24 cellular contexts compared by ENCODE assay signal in the genomic region with DNA sequence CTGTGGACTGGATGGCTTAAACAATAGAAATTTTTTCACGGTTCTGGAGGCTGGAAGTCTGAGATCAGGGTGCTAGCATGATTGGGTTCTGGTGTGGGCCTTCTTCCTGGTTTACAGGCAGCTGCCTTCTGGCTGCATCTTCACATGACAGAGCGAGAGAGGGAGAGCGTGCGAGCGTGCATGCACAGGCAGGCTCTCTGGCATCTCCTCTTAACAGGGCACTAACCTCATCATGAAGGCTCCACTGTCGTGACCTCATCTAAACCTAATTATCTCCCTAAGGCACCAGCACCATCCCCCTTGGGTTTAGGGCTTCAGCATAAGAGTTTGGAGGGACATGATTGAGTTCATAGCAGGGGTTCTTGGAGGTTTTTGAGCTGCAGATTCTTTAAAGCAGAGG.
DNase-seq lines count a peak whose midpoint lies in the region; ATAC-seq and TF ChIP-seq lines count a peak whose summit lies in the region.
"Had no signal": no experiment of that assay in that cellular context is flagged by ENCODE, and none has a peak within 500 bp of the region (broad histone marks: within the 10 kb centered on the region; RNA-seq: fewer than 3 reads in every experiment).

No MANE protein-coding gene starts in this region.

- no peaks in the 10 kb centered on the region for H3K36me3 Mint-ChIP-seq in nephron (ENCODE audit: low read depth)
- H3K36me3 Mint-ChIP-seq: activated naive CD4-positive, alpha-beta T cell treated with anti-CD3 and anti-CD28 coated beads, Interleukin-2, amount 10 ng/mL, durations not matched to agents 7 days and 5 days; stimulated activated naive B cell treated with anti-CD40 and anti-IgM and Interleukin-4, amounts not matched to agents 10 μg/mL and 1 μg/mL and 100 μg/mL, for 72 hours had no signal

- WGBS in SK-N-SH (ENCODE audit: low lambda C conversion rate), result 89% methylated on average over 6 of the region's 6 CpGs

- no peaks in the 10 kb centered on the region for H3K36me3 ChIP-seq in SK-N-SH (replicated peaks in 1 of 2; ENCODE audit: control insufficient read depth in 1 of 2, insufficient read depth in 2 of 2, low read length in 1 of 2)
- no peaks in the 10 kb centered on the region for H3K36me3 ChIP-seq in tibial artery
- H3K36me3 ChIP-seq: neutrophil, SJSA1, upper lobe of left lung had no signal

- H3K27ac Mint-ChIP-seq in nephron, result peak overlapping the region; percentile 77 to 87 (median 78)
- H3K27ac Mint-ChIP-seq: activated CD8-positive, alpha-beta T cell treated with anti-CD3 and anti-CD28 coated beads, Interleukin-2, amount 10 ng/mL, durations not matched to agents 7 days and 5 days; activated naive CD4-positive, alpha-beta T cell treated with anti-CD3 and anti-CD28 coated beads, Interleukin-2, amount 10 ng/mL, durations not matched to agents 7 days and 5 days; dendritic cell treated with granulocyte-macrophage colony-stimulating factor and Interleukin-4, amounts not matched to agents 40 ng/mL and 50 ng/mL, for 4 days; stimulated activated naive B cell treated with anti-CD40 and anti-IgM and Interleukin-4, amounts not matched to agents 10 μg/mL and 1 μg/mL and 100 μg/mL, for 72 hours; T-helper 2 cell treated with Interferon-gamma antibody and Interleukin-4, amounts not matched to agents 5 μg/mL and 100 μg/mL, for 36 hours had no signal

- TF ChIP-seq CTCF in SK-N-SH (IDR thresholded peaks at IDR 0.05) (no peak), dorsolateral prefrontal cortex (IDR thresholded peaks at IDR 0.05 in 54 of 56, conservative IDR thresholded peaks at IDR 0.05 in 2 of 56; ENCODE audit: low read depth in 1 of 56, partially characterized antibody in 56 of 56) (no peak), nephron (IDR thresholded peaks at IDR 0.05; ENCODE audit: unreplicated experiment in 3 of 3) (no peak), tibial artery (IDR thresholded peaks at IDR 0.05) (no peak)

- intact Hi-C loops in dorsolateral prefrontal cortex (cut with DNase I), result loop anchor here in 1 of 2 donors (10.0 kb wide), 1 partner anchor 62 kb away; a partner anchor contains a TSS
- intact Hi-C loops in tibial artery (cut with DNase I; ENCODE audit: low total_unique reads), result no loop called here

- H3K27me3 Mint-ChIP-seq in nephron (ENCODE audit: low read depth), result no peaks in the 10 kb centered on the region
- H3K27me3 Mint-ChIP-seq: activated naive CD4-positive, alpha-beta T cell treated with anti-CD3 and anti-CD28 coated beads, Interleukin-2, amount 10 ng/mL, durations not matched to agents 7 days and 5 days; dendritic cell treated with granulocyte-macrophage colony-stimulating factor and Interleukin-4, amounts not matched to agents 40 ng/mL and 50 ng/mL, for 4 days; stimulated activated naive B cell treated with anti-CD40 and anti-IgM and Interleukin-4, amounts not matched to agents 10 μg/mL and 1 μg/mL and 100 μg/mL, for 72 hours had no signal

- H3K27me3 ChIP-seq in SK-N-SH (ENCODE audit: insufficient read depth) (no peaks in the 10 kb centered on the region), dorsolateral prefrontal cortex (no peaks in the 10 kb centered on the region), tibial artery (no peaks in the 10 kb centered on the region)
- H3K27me3 ChIP-seq: neutrophil, SJSA1, upper lobe of left lung had no signal

- H4K20me1 ChIP-seq in SK-N-SH (ENCODE audit: insufficient read depth), result no peaks in the 10 kb centered on the region

- TF ChIP-seq EP300 in SK-N-SH (IDR thresholded peaks at IDR 0.05; ENCODE audit: borderline replicate concordance in 1 of 2, low read depth in 1 of 2, low read length in 1 of 2), result no peak

- no peak overlapping the region for H3K4me2 ChIP-seq in SK-N-SH

- DNase-seq in SK-N-SH (peak; percentile 25), dorsolateral prefrontal cortex (no peak), tibial artery (no peak)
- no peak for DNase-seq in activated CD4-positive, alpha-beta T cell treated with anti-CD3 and anti-CD28 coated beads for 1 hour
- DNase-seq: 8988T; activated CD8-positive, alpha-beta T cell treated with anti-CD3 and anti-CD28 coated beads, Interleukin-2, amount 10 ng/mL, durations not matched to agents 7 days and 5 days; activated naive CD4-positive, alpha-beta T cell treated with anti-CD3 and anti-CD28 coated beads, Interleukin-2, amount 10 ng/mL, durations not matched to agents 7 days and 5 days; activated T-cell treated with anti-CD3 and anti-CD28 coated beads, Interleukin-2, amount 50 U/mL, for 4 hours; foreskin melanocyte; Kasumi-1; midbrain; NCI-H1092 treated with DMSO at 0.1 percent for 48 hours; stimulated activated CD4-positive, alpha-beta T cell treated with anti-CD3 and anti-CD28 coated beads, Interleukin-15, amount 100 ng/mL, for 24 hours; stimulated activated naive B cell treated with anti-CD40 and anti-IgM and Interleukin-4, amounts not matched to agents 10 μg/mL and 1 μg/mL and 100 μg/mL, for 72 hours; upper lobe of left lung had no signal

- H3K4me1 ChIP-seq in SK-N-SH (ENCODE audit: control insufficient read depth in 1 of 2, insufficient read depth in 2 of 2, low read depth in 1 of 2, low read length in 1 of 2), result peaks cover 30 to 68% of the 10 kb centered on the region in 2 experiments; a peak in 3 of 4 replicates
- H3K4me1 ChIP-seq in tibial artery, result peaks cover 0 to 52% (median 30%) of the 10 kb centered on the region in 4 donors
- H3K4me1 ChIP-seq: upper lobe of left lung had no signal

- H3K27ac ChIP-seq in SK-N-SH (ENCODE audit: low read depth in 2 of 2, low read length in 1 of 2) (peak overlapping the region in 1 of 2 experiments; percentile 64; a peak in 2 of 4 replicates), dorsolateral prefrontal cortex (peak overlapping the region in 49 of 59 donors; percentile 10 to 79 (median 57)), tibial artery (peak overlapping the region; percentile 56 to 64)
- H3K27ac ChIP-seq: GM23248, neutrophil, SJSA1, upper lobe of left lung had no signal

- TF ChIP-seq RAD21 in SK-N-SH (IDR thresholded peaks at IDR 0.05; ENCODE audit: low read length), result no peak

- H3K9ac ChIP-seq in SK-N-SH, result no peak overlapping the region
- H3K9ac ChIP-seq: GM23248 had no signal

- CTCF ChIA-PET in SK-N-SH (lab: Yijun Ruan, JAX), result interaction anchor here (1.2 to 2.7 kb wide), 3 partner anchors 11 to 632 kb away, joined by 3 to 7 read pairs (median 6); a partner anchor contains a TSS

- no peaks in the 10 kb centered on the region for H3K9me3 Mint-ChIP-seq in nephron
- H3K9me3 Mint-ChIP-seq: activated naive CD4-positive, alpha-beta T cell treated with anti-CD3 and anti-CD28 coated beads, Interleukin-2, amount 10 ng/mL, durations not matched to agents 7 days and 5 days; activated T-cell treated with anti-CD3 and anti-CD28 coated beads, Interleukin-2, amount 50 U/mL, for 4 hours; dendritic cell treated with granulocyte-macrophage colony-stimulating factor and Interleukin-4, amounts not matched to agents 40 ng/mL and 50 ng/mL, for 4 days; stimulated activated naive B cell treated with anti-CD40 and anti-IgM and Interleukin-4, amounts not matched to agents 10 μg/mL and 1 μg/mL and 100 μg/mL, for 72 hours; T-helper 2 cell treated with Interferon-gamma antibody and Interleukin-4, amounts not matched to agents 5 μg/mL and 100 μg/mL, for 36 hours had no signal

- peaks cover 18% of the 10 kb centered on the region for H3K79me2 ChIP-seq in SK-N-SH (ENCODE audit: insufficient read depth)

- H3K9me3 ChIP-seq in SK-N-SH, result no peaks in the 10 kb centered on the region
- no peaks in the 10 kb centered on the region for H3K9me3 ChIP-seq in tibial artery
- H3K9me3 ChIP-seq: neutrophil, SJSA1, upper lobe of left lung had no signal

- peak overlapping the region in 1 of 3 experiments; percentile 27 for H3K4me3 Mint-ChIP-seq in nephron
- H3K4me3 Mint-ChIP-seq: activated CD8-positive, alpha-beta T cell treated with anti-CD3 and anti-CD28 coated beads, Interleukin-2, amount 10 ng/mL, durations not matched to agents 7 days and 5 days; activated naive CD4-positive, alpha-beta T cell treated with anti-CD3 and anti-CD28 coated beads, Interleukin-2, amount 10 ng/mL, durations not matched to agents 7 days and 5 days; activated T-cell treated with anti-CD3 and anti-CD28 coated beads, Interleukin-2, amount 50 U/mL, for 4 hours; dendritic cell treated with granulocyte-macrophage colony-stimulating factor and Interleukin-4, amounts not matched to agents 40 ng/mL and 50 ng/mL, for 4 days; stimulated activated naive B cell treated with anti-CD40 and anti-IgM and Interleukin-4, amounts not matched to agents 10 μg/mL and 1 μg/mL and 100 μg/mL, for 72 hours; T-helper 2 cell treated with Interferon-gamma antibody and Interleukin-4, amounts not matched to agents 5 μg/mL and 100 μg/mL, for 36 hours had no signal

- POLR2A ChIA-PET in SK-N-SH (lab: Yijun Ruan, JAX), result no interaction called here

- peaks cover 4% of the 10 kb centered on the region for H3F3A ChIP-seq in SK-N-SH (replicated peaks; ENCODE audit: insufficient read depth)

- H3K4me1 Mint-ChIP-seq in nephron, result peaks cover 63% of the 10 kb centered on the region
- H3K4me1 Mint-ChIP-seq: activated naive CD4-positive, alpha-beta T cell treated with anti-CD3 and anti-CD28 coated beads, Interleukin-2, amount 10 ng/mL, durations not matched to agents 7 days and 5 days; stimulated activated naive B cell treated with anti-CD40 and anti-IgM and Interleukin-4, amounts not matched to agents 10 μg/mL and 1 μg/mL and 100 μg/mL, for 72 hours had no signal

- no peak for ATAC-seq in SK-N-SH treated with all-trans-retinoic acid at 6 μM for 48 hours
- ATAC-seq in HG02840 (IDR thresholded peaks at IDR 0.05; ENCODE audit: low FRiP score, unreplicated experiment), result no peak
- ATAC-seq in GM18520 (IDR thresholded peaks at IDR 0.05; ENCODE audit: unreplicated experiment), result no peak
- ATAC-seq: activated CD8-positive, alpha-beta T cell treated with anti-CD3 and anti-CD28 coated beads, Interleukin-2, amount 10 ng/mL, durations not matched to agents 7 days and 5 days; activated T-cell treated with anti-CD3 and anti-CD28 coated beads, Interleukin-2, amount 50 U/mL, for 4 hours had no signal

- H3K9me2 ChIP-seq in SK-N-SH, result no peaks in the 10 kb centered on the region

- H2AFZ ChIP-seq in SK-N-SH (ENCODE audit: low read depth), result no peak overlapping the region
- H2AFZ ChIP-seq: GM23248 had no signal

- H3K4me3 ChIP-seq in SK-N-SH (ENCODE audit: low read depth in 2 of 2, low read length in 1 of 2) (no peak overlapping the region), dorsolateral prefrontal cortex (no peak overlapping the region), tibial artery (no peak overlapping the region)
- H3K4me3 ChIP-seq: GM23248, SJSA1, upper lobe of left lung had no signal

TF ChIP-seq in SK-N-SH, 30 proteins besides CTCF, POLR2A, EP300 and RAD21 (continues in another document):
- TF ChIP-seq SMC3 (IDR thresholded peaks at IDR 0.05; ENCODE audit: low read depth, low read length), result no peak
- TF ChIP-seq NFIC (IDR thresholded peaks at IDR 0.05; ENCODE audit: borderline replicate concordance), result no peak
- no peak for TF ChIP-seq NRF1 (IDR thresholded peaks at IDR 0.05; ENCODE audit: low read depth, low read length)

TF ChIP-seq in SK-N-SH treated with all-trans-retinoic acid at 6 μM for 48 hours, 23 proteins besides CTCF, POLR2A, EP300 and RAD21 (continues in another document):
- TF ChIP-seq ZNF70 (CRISPR knock-in tag; IDR thresholded peaks at IDR 0.05), result no peak
